Comparison of ENCODE assay signal across 8 cellular contexts in genomic region chr2:19863303-19864041, GRCh38. TPM values are rescaled to one million over a fixed set of nuclear protein-coding genes. Genes with fewer than 3 reads are reported as not detected.
DNase-seq lines count a peak whose midpoint lies in the region; ATAC-seq and TF ChIP-seq lines count a peak whose summit lies in the region.

No MANE protein-coding gene starts in this region.

- no peak for TF ChIP-seq EP300 in gastroesophageal sphincter (IDR thresholded peaks at IDR 0.05)

- peaks cover 0 to 12% (median 8%) of the 10 kb centered on the region in 4 donors for H3K4me1 Mint-ChIP-seq in CD4-positive, CD25-positive, alpha-beta regulatory T cell

- H3K4me3 Mint-ChIP-seq in CD4-positive, CD25-positive, alpha-beta regulatory T cell = no peak overlapping the region

- WGBS in gastroesophageal sphincter (ENCODE audit: low coverage in 1 of 2), 2 donors = 50 to 61% methylated on average over 1 to 2 of the region's 33 CpGs

- H3K9me3 Mint-ChIP-seq in CD4-positive, CD25-positive, alpha-beta regulatory T cell = no peaks in the 10 kb centered on the region

- no peaks in the 10 kb centered on the region for H3K36me3 ChIP-seq in CD4-positive, CD25-positive, alpha-beta regulatory T cell (ENCODE audit: control insufficient read depth, insufficient read depth, low read length)
- H3K36me3 ChIP-seq in gastroesophageal sphincter (no peaks in the 10 kb centered on the region), thoracic aorta (no peaks in the 10 kb centered on the region)

- peak; percentile 69 to 78 for ATAC-seq in CD4-positive, CD25-positive, alpha-beta regulatory T cell (ENCODE audit: low read depth in 2 of 2)
- ATAC-seq in HG03354 (IDR thresholded peaks at IDR 0.05; ENCODE audit: poor library complexity, severe bottlenecking, unreplicated experiment) = peak; percentile 66
- peak; percentile 70 for ATAC-seq in gastroesophageal sphincter
- peak; percentile 23 for ATAC-seq in thoracic aorta (ENCODE audit: insufficient number of reproducible peaks, low FRiP score, low read depth)

- H3K9me3 ChIP-seq in CD4-positive, CD25-positive, alpha-beta regulatory T cell (ENCODE audit: control insufficient read depth in 2 of 2, low read length in 2 of 2) = no peaks in the 10 kb centered on the region
- H3K9me3 ChIP-seq in gastroesophageal sphincter = no peaks in the 10 kb centered on the region
- H3K9me3 ChIP-seq in thoracic aorta = no peaks in the 10 kb centered on the region

- H3K36me3 Mint-ChIP-seq in CD4-positive, CD25-positive, alpha-beta regulatory T cell = no peaks in the 10 kb centered on the region

- H3K27ac Mint-ChIP-seq in CD4-positive, CD25-positive, alpha-beta regulatory T cell = no peak overlapping the region

- H3K27me3 Mint-ChIP-seq in CD4-positive, CD25-positive, alpha-beta regulatory T cell = no peaks in the 10 kb centered on the region

- TF ChIP-seq CTCF in gastroesophageal sphincter (IDR thresholded peaks at IDR 0.05) (peak in 3 of 4 experiments; percentile 93 to 98 (median 95)), thoracic aorta (IDR thresholded peaks at IDR 0.05) (peak; percentile 99)

- peaks cover 11% of the 10 kb centered on the region for H3K4me1 ChIP-seq in CD4-positive, CD25-positive, alpha-beta regulatory T cell (ENCODE audit: control insufficient read depth, insufficient read depth, low read length, poor library complexity, severe bottlenecking)
- peaks cover 0 to 37% (median 7%) of the 10 kb centered on the region in 3 donors for H3K4me1 ChIP-seq in gastroesophageal sphincter
- H3K4me1 ChIP-seq in thoracic aorta (ENCODE audit: control insufficient read depth in 1 of 2, low read depth in 2 of 2) = peaks cover 13 to 52% of the 10 kb centered on the region in 2 donors

- H3K27me3 ChIP-seq in CD4-positive, CD25-positive, alpha-beta regulatory T cell (ENCODE audit: control insufficient read depth, insufficient read depth, low read length) = no peaks in the 10 kb centered on the region
- H3K27me3 ChIP-seq in gastroesophageal sphincter (no peaks in the 10 kb centered on the region), thoracic aorta (replicated peaks; ENCODE audit: insufficient read depth) (no peaks in the 10 kb centered on the region)

- no peak overlapping the region for H3K4me3 ChIP-seq in CD4-positive, CD25-positive, alpha-beta regulatory T cell (ENCODE audit: low read depth, low read length)
- H3K4me3 ChIP-seq in gastroesophageal sphincter (peak overlapping the region in 1 of 2 donors; percentile 18), thoracic aorta (peak overlapping the region; percentile 37)

- peak in 1 of 2 donors; percentile 4 for TF ChIP-seq POLR2A in gastroesophageal sphincter (IDR thresholded peaks at IDR 0.05)

- H3K27ac ChIP-seq in CD4-positive, CD25-positive, alpha-beta regulatory T cell (ENCODE audit: insufficient read depth, low read length, poor library complexity, severe bottlenecking) = no peak overlapping the region
- H3K27ac ChIP-seq in gastroesophageal sphincter (no peak overlapping the region), thoracic aorta (peak overlapping the region; percentile 86 to 96)

- peak; percentile 49 to 62 (median 55) for DNase-seq in CD4-positive, CD25-positive, alpha-beta regulatory T cell
- DNase-seq in GM19240 (ENCODE audit: insufficient read length, low spot score) = peak; percentile 66
- peak; percentile 63 for DNase-seq in RPMI8226
- DNase-seq in activated gamma-delta T cell treated with Interleukin-2 at 50 U/mL for 16 hours = peak; percentile 65
- peak; percentile 20 for DNase-seq in occipital lobe (lab: John Stamatoyannopoulos, UW)
- DNase-seq in thoracic aorta (ENCODE audit: low spot score) = peak; percentile 43

RNA-seq across cellular contexts. Expression of gene TTC32, which starts 38.3 kb away (rescaled TPM):
- 40.6 TPM for total RNA-seq in CD4-positive, CD25-positive, alpha-beta regulatory T cell
- polyA plus RNA-seq in CD4-positive, CD25-positive, alpha-beta regulatory T cell = 10 to 100 TPM; 24.7 to 39.1 (median 29.2) TPM
- total RNA-seq in gastroesophageal sphincter (10 to 100 TPM; 17.1 to 37.5 (median 17.9) TPM), occipital lobe (22.3 TPM), thoracic aorta (10 to 100 TPM in 1 of 2 donors, 1 to 10 TPM in 1; 9.2 to 11.9 TPM)

Comparison
In these comparisons a context has a peak if more than half of its experiments do, and no peak if none do; other contexts are left out.
1. ATAC-seq: peak in every context shown above with its lines; median percentile 74 in CD4-positive, CD25-positive, alpha-beta regulatory T cell; 70 in gastroesophageal sphincter; 66 in HG03354; 23 in thoracic aorta.
2. H3K27ac ChIP-seq: peak in thoracic aorta (2 of 2); none in CD4-positive, CD25-positive, alpha-beta regulatory T cell (single experiment) and gastroesophageal sphincter (0 of 4).
3. Peak in every context shown above with its lines, with median percentiles within 50 percentile points of each other: DNase-seq.